Comparison of ENCODE assay signal across 8 cellular contexts in the genomic region with DNA sequence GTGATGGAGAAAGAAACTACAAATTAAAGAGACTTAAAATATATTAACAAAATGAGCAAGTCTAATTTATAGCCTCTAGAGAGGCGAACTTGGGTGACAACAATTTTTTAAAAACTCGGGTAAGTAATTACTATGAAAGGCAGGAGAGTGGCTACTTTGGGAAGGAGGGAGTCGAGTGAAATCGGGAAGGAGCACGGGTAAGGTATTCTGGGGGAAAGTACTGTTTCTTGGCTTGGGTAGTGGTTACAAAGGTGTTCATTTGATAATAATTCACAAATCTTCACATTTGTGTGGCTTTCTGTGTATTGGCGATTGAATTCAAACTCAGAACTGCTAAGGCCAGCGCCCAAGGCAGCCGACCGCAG. TPM values are rescaled to one million over a fixed set of nuclear protein-coding genes. Genes with fewer than 3 reads are reported as not detected.
DNase-seq lines count a peak whose midpoint lies in the region; ATAC-seq, FAIRE-seq and TF ChIP-seq lines count a peak whose summit lies in the region.

No MANE protein-coding gene starts in this region.

- in situ Hi-C loops in GM13977 (cut with MboI; ENCODE audit: low pct_unique_long_range_greater_than_20kb, low sequenced_read_pairs, unreplicated experiment), result loop anchor here (5.0 kb wide), 1 partner anchor 188 kb away; no protein-coding TSS in a partner anchor

- H3K4me3 ChIP-seq in SJCRH30, result peak overlapping the region; percentile 72
- H3K4me3 ChIP-seq in esophagus muscularis mucosa, result peak overlapping the region; percentile 62 to 88 (median 67)
- H3K4me3 ChIP-seq in sigmoid colon, result peak overlapping the region in 3 of 4 donors; percentile 60 to 70 (median 65)

- intact Hi-C loops in esophagus muscularis mucosa (cut with DNase I), result loop anchor here (2.0 kb wide), 1 partner anchor 185 kb away; no protein-coding TSS in a partner anchor
- intact Hi-C loops in sigmoid colon (cut with DNase I), result loop anchor here (1.0 kb wide), 1 partner anchor 186 kb away; no protein-coding TSS in a partner anchor

- H3K9me3 ChIP-seq in SJCRH30 (replicated peaks) (no peaks in the 10 kb centered on the region), esophagus muscularis mucosa (no peaks in the 10 kb centered on the region), sigmoid colon (no peaks in the 10 kb centered on the region)

- FAIRE-seq in GM12891 (lab: Jason Lieb, UNC), result no peak

- ATAC-seq in GM18519 (IDR thresholded peaks at IDR 0.05; ENCODE audit: low FRiP score, unreplicated experiment), result no peak

- TF ChIP-seq EP300 in esophagus muscularis mucosa (IDR thresholded peaks at IDR 0.05) (no peak), sigmoid colon (IDR thresholded peaks at IDR 0.05) (no peak)

- POLR2A ChIA-PET in GM10248 (lab: Yijun Ruan, JAX), result interaction anchor here (0.7 to 1.3 kb wide), 3 partner anchors 9 to 186 kb away, joined by 3 to 6 read pairs (median 3); no protein-coding TSS in a partner anchor

- H3K4me1 ChIP-seq in SJCRH30, result no peaks in the 10 kb centered on the region
- H3K4me1 ChIP-seq in esophagus muscularis mucosa, result peaks cover 36 to 38% (median 37%) of the 10 kb centered on the region in 4 donors
- peaks cover 0 to 33% (median 28%) of the 10 kb centered on the region in 4 donors for H3K4me1 ChIP-seq in sigmoid colon

- TF ChIP-seq POLR2A in GM12891 (IDR thresholded peaks at IDR 0.05; ENCODE audit: low read depth, low read length), result no peak
- TF ChIP-seq POLR2A in esophagus muscularis mucosa (IDR thresholded peaks at IDR 0.05; ENCODE audit: low read depth), result no peak
- no peak for TF ChIP-seq POLR2A in sigmoid colon (IDR thresholded peaks at IDR 0.05)

- no peak for DNase-seq in GM12891 (ENCODE audit: insufficient read length, low spot score)
- no peak for DNase-seq in SJCRH30
- no peak for DNase-seq in esophagus muscularis mucosa (ENCODE audit: extremely low spot score)
- DNase-seq in sigmoid colon, result no peak
- DNase-seq in GM13977 (ENCODE audit: low spot score), result no peak
- DNase-seq in NCI-H748 treated with DMSO at 0.1 percent for 48 hours (lab: John Stamatoyannopoulos, UW), result no peak
- no peak for DNase-seq in GM10248 (ENCODE audit: extremely low spot score)

- CTCF ChIA-PET in GM10248 (lab: Yijun Ruan, JAX), result interaction anchor here (0.8 to 6.9 kb wide), 27 partner anchors 9 to 519 kb away, joined by 3 to 95 read pairs (median 4); no protein-coding TSS in a partner anchor

- H3K27me3 ChIP-seq in SJCRH30 (no peaks in the 10 kb centered on the region), esophagus muscularis mucosa (peaks cover 0 to 8% (median 0%) of the 10 kb centered on the region in 4 donors), sigmoid colon (no peaks in the 10 kb centered on the region)

- TF ChIP-seq CTCF in esophagus muscularis mucosa (IDR thresholded peaks at IDR 0.05) (no peak), sigmoid colon (IDR thresholded peaks at IDR 0.05) (no peak), GM13977 (IDR thresholded peaks at IDR 0.05; ENCODE audit: extremely low read depth, insufficient read depth, missing control alignments) (no peak), GM10248 (IDR thresholded peaks at IDR 0.05; ENCODE audit: control extremely low read depth, extremely low read depth, low read depth, missing control alignments) (no peak)

- H3K36me3 ChIP-seq in SJCRH30, result no peaks in the 10 kb centered on the region
- H3K36me3 ChIP-seq in esophagus muscularis mucosa, result no peaks in the 10 kb centered on the region
- H3K36me3 ChIP-seq in sigmoid colon, result no peaks in the 10 kb centered on the region

- 31% methylated on average over 9 of the region's 9 CpGs for WGBS in esophagus muscularis mucosa
- WGBS in sigmoid colon, 2 donors, result 35 to 41% methylated on average over 9 of the region's 9 CpGs

- no peak overlapping the region for H3K27ac ChIP-seq in SJCRH30
- peak overlapping the region; percentile 65 to 95 (median 88) for H3K27ac ChIP-seq in esophagus muscularis mucosa (replicated peaks in 1 of 4)
- H3K27ac ChIP-seq in sigmoid colon, result peak overlapping the region; percentile 84 to 97 (median 88)

TF ChIP-seq in GM12891, 5 proteins besides CTCF, POLR2A, EP300 and RAD21:
- TF ChIP-seq PAX5 (IDR thresholded peaks at IDR 0.05; ENCODE audit: insufficient read depth, low read length, severe bottlenecking) (no peak), TAF1 (IDR thresholded peaks at IDR 0.05; ENCODE audit: low read depth, low read length) (0 out of 2 replicates have a peak, but pooled peaks have one; percentile 5), POU2F2 (IDR thresholded peaks at IDR 0.05; ENCODE audit: low read depth, low read length) (no peak), SPI1 (IDR thresholded peaks at IDR 0.05; ENCODE audit: low read depth, low read length) (no peak)

RNA-seq across cellular contexts. Expression of gene GRID1, which starts 32.9 kb away (rescaled TPM):
- polyA plus RNA-seq in GM12891 (2012; ENCODE audit: low read depth, missing spikeins), result 0.19 TPM
- not detected in 2 replicates for total RNA-seq in SJCRH30 (2014; rRNA removed; shearing (Covaris generic))
- total RNA-seq in esophagus muscularis mucosa (1 to 10 TPM in 2 of 4 donors, under 1 TPM in 2; under 0.01 to 1.3 (median 1.1) TPM), sigmoid colon (1 to 10 TPM in 3 of 4 donors, under 1 TPM in 1; 0.66 to 4.7 (median 1.5) TPM)
- 1 to 10 TPM in 1 of 3 donors, not detected in 2; 1.1 TPM for polyA plus RNA-seq in sigmoid colon
